ENCODE assay signal across 24 cellular contexts in genomic region chr11:61607920-61608599, GRCh38. TPM values are rescaled to one million over a fixed set of nuclear protein-coding genes. Genes with fewer than 3 reads are reported as not detected.
DNase-seq lines count a peak whose midpoint lies in the region; ATAC-seq and TF ChIP-seq lines count a peak whose summit lies in the region.
"Had no signal": no experiment of that assay in that cellular context is flagged by ENCODE, and none has a peak within 500 bp of the region (broad histone marks: within the 10 kb centered on the region; RNA-seq: fewer than 3 reads in every experiment).

No MANE protein-coding gene starts in this region.

- no peaks in the 10 kb centered on the region for H3K9me2 ChIP-seq in hepatocyte (replicated peaks; ENCODE audit: insufficient read depth)

- ATAC-seq in HG03159 (IDR thresholded peaks at IDR 0.05; ENCODE audit: unreplicated experiment) = no peak
- no peak for ATAC-seq in GM21515 (IDR thresholded peaks at IDR 0.05; ENCODE audit: unreplicated experiment)

- H3K36me3 ChIP-seq in hepatocyte (replicated peaks; ENCODE audit: insufficient read depth, low read depth) = no peaks in the 10 kb centered on the region
- H3K36me3 ChIP-seq in osteoblast (ENCODE audit: insufficient read depth, low read length) = no peaks in the 10 kb centered on the region
- H3K36me3 ChIP-seq: HAP-1, MG63 had no signal

- CTCF ChIA-PET in RWPE1 (lab: Yijun Ruan, JAX) = interaction anchor here (0.6 to 1.1 kb wide), 2 partner anchors 10 to 31 kb away, joined by 3 read pairs; no protein-coding TSS in a partner anchor

- no peaks in the 10 kb centered on the region for H3K79me2 ChIP-seq in hepatocyte
- no peaks in the 10 kb centered on the region for H3K79me2 ChIP-seq in osteoblast (ENCODE audit: insufficient read depth, low read length)

- POLR2A ChIA-PET in RWPE1 (lab: Yijun Ruan, JAX; ENCODE audit: low non-redundant PET) = no interaction called here

- H2AFZ ChIP-seq in hepatocyte (no peak overlapping the region), osteoblast (ENCODE audit: low read length) (no peak overlapping the region)
- H2AFZ ChIP-seq: GM23248, PC-9 had no signal

- H3K4me1 ChIP-seq in hepatocyte (ENCODE audit: insufficient read depth) (peaks cover 28% of the 10 kb centered on the region), osteoblast (ENCODE audit: insufficient read depth, low read length) (peaks cover 22% of the 10 kb centered on the region)
- H3K4me1 ChIP-seq: HAP-1 had no signal

- no peak for TF ChIP-seq CTCF in 22Rv1 (IDR thresholded peaks at IDR 0.05)
- TF ChIP-seq CTCF in RWPE1 (conservative IDR thresholded peaks at IDR 0.05; ENCODE audit: low read depth) = no peak
- no peak for TF ChIP-seq CTCF in hepatocyte (IDR thresholded peaks at IDR 0.05; ENCODE audit: poor library complexity)
- TF ChIP-seq CTCF in osteoblast (IDR thresholded peaks at IDR 0.05; ENCODE audit: extremely low read depth, low read depth, low read length) = no peak

- no peak for DNase-seq in RWPE1 (ENCODE audit: low spot score)
- no peak for DNase-seq in hepatocyte (ENCODE audit: low spot score)
- peak; percentile 46 for DNase-seq in osteoblast (ENCODE audit: insufficient read length, low spot score, missing footprints)
- DNase-seq in activated effector memory CD4-positive, alpha-beta T cell treated with Interleukin-2 at 50 U/mL for 16 hours = no peak
- no peak for DNase-seq in stimulated activated CD8-positive, alpha-beta memory T cell treated with anti-CD3 and anti-CD28 coated beads, Interleukin-4, amount 100 ng/mL, for 48 hours
- DNase-seq: DMS53, GF-D8, GM23248, Kasumi-1, NCI-H1048, NCI-H1417 treated with DMSO at 0.1 percent for 48 hours, NCI-H187, NCI-H69, RPMI8226, SHP77 treated with DMSO at 0.1 percent for 48 hours had no signal

- peak overlapping the region; percentile 71 for H3K27ac ChIP-seq in 22Rv1
- H3K27ac ChIP-seq in RWPE1 = peak overlapping the region; percentile 0; the same call in 1 of the 2 replicates
- peak overlapping the region; percentile 85 for H3K27ac ChIP-seq in hepatocyte
- no peak overlapping the region for H3K27ac ChIP-seq in osteoblast (ENCODE audit: low read depth, low read length)
- H3K27ac ChIP-seq: GM23248, PC-9, SK-N-MC had no signal

- H3K27me3 ChIP-seq in hepatocyte (no peaks in the 10 kb centered on the region), osteoblast (ENCODE audit: insufficient read depth, low read length) (no peaks in the 10 kb centered on the region)
- H3K27me3 ChIP-seq: MG63 had no signal

- H4K20me1 ChIP-seq in hepatocyte (ENCODE audit: insufficient read depth, poor library complexity, severe bottlenecking) (no peaks in the 10 kb centered on the region), osteoblast (ENCODE audit: insufficient read depth, low read length) (no peaks in the 10 kb centered on the region)

- H3K9me3 ChIP-seq in hepatocyte (ENCODE audit: low read depth) (no peaks in the 10 kb centered on the region), osteoblast (ENCODE audit: low read depth, low read length) (no peaks in the 10 kb centered on the region)
- H3K9me3 ChIP-seq: HAP-1, MG63 had no signal

- H3K4me2 ChIP-seq in hepatocyte (no peak overlapping the region), osteoblast (ENCODE audit: insufficient read depth, low read length) (no peak overlapping the region)
- H3K4me2 ChIP-seq: PC-9 had no signal

- 87% methylated on average over 14 of the region's 14 CpGs for WGBS in hepatocyte (ENCODE audit: low lambda C conversion rate, missing lambda C conversion rate)

- H3K4me3 ChIP-seq in hepatocyte (no peak overlapping the region), osteoblast (ENCODE audit: insufficient read depth, low read length) (no peak overlapping the region)
- H3K4me3 ChIP-seq: GM23248, HAP-1, MG63, PC-9, SK-N-MC had no signal

RNA-seq across cellular contexts. Expression of gene SYT7, which starts 27.2 kb away (rescaled TPM):
- total RNA-seq in hepatocyte = 13.5 and 15.5 TPM in 2 replicates
- 8.7 and 11.3 TPM in 2 replicates for polyA plus RNA-seq in hepatocyte
- 3.6 and 6.8 TPM in 2 replicates for total RNA-seq in osteoblast
- polyA plus RNA-seq: CD14-positive monocyte, IgD-negative memory B cell had no signal
